22 cellular contexts compared by ENCODE assay signal in genomic region chr14:96368534-96368933, GRCh38.
"Had no signal": no experiment of that assay in that cellular context is flagged by ENCODE, and none has a peak within 500 bp of the region (broad histone marks: within the 10 kb centered on the region; RNA-seq: fewer than 3 reads in every experiment).

No MANE protein-coding gene starts in this region.

- H3K9me3 Mint-ChIP-seq: activated CD4-positive, alpha-beta memory T cell treated with anti-CD3 and anti-CD28 coated beads, Interleukin-2, amount 10 ng/mL, durations not matched to agents 7 days and 5 days; activated T-helper 17 cell treated with anti-CD3 and anti-CD28 coated beads, Interleukin-2, amount 50 U/mL, for 72 hours; nephron; stimulated activated naive CD8-positive, alpha-beta T cell treated with anti-CD3 and anti-CD28 coated beads, Interleukin-15, amount 100 ng/mL, for 72 hours had no signal

- H3K27ac ChIP-seq: colonic mucosa, lower lobe of right lung, suprapubic skin, transverse colon had no signal

- H3K36me3 ChIP-seq: colonic mucosa, lower lobe of right lung, suprapubic skin, transverse colon had no signal

- H3K9me3 ChIP-seq: colonic mucosa, lower lobe of right lung, suprapubic skin, transverse colon had no signal

- H3K27ac Mint-ChIP-seq: activated CD4-positive, alpha-beta memory T cell treated with anti-CD3 and anti-CD28 coated beads, Interleukin-2, amount 10 ng/mL, durations not matched to agents 7 days and 5 days; activated CD8-positive, alpha-beta memory T cell treated with anti-CD3 and anti-CD28 coated beads, Interleukin-2, amount 10 ng/mL, durations not matched to agents 7 days and 5 days; activated T-helper 17 cell treated with anti-CD3 and anti-CD28 coated beads, Interleukin-2, amount 50 U/mL, for 72 hours; brain; nephron; T-helper 1 cell treated with Interleukin-12 subunit alpha and Interleukin-12 subunit beta and Interleukin-4 antibody, amounts not matched to agents 30 μg/mL and 1 μg/mL, for 36 hours had no signal

- H3K4me3 Mint-ChIP-seq: activated CD4-positive, alpha-beta memory T cell treated with anti-CD3 and anti-CD28 coated beads, Interleukin-2, amount 10 ng/mL, durations not matched to agents 7 days and 5 days; activated CD8-positive, alpha-beta memory T cell treated with anti-CD3 and anti-CD28 coated beads, Interleukin-2, amount 10 ng/mL, durations not matched to agents 7 days and 5 days; activated T-helper 17 cell treated with anti-CD3 and anti-CD28 coated beads, Interleukin-2, amount 50 U/mL, for 72 hours; nephron; stimulated activated naive CD8-positive, alpha-beta T cell treated with anti-CD3 and anti-CD28 coated beads, Interleukin-15, amount 100 ng/mL, for 72 hours; T-helper 1 cell treated with Interleukin-12 subunit alpha and Interleukin-12 subunit beta and Interleukin-4 antibody, amounts not matched to agents 30 μg/mL and 1 μg/mL, for 36 hours had no signal

- H3K4me1 ChIP-seq: colonic mucosa had no signal

- H3K4me3 ChIP-seq: colonic mucosa, lower lobe of right lung, suprapubic skin, transverse colon had no signal

- ATAC-seq: activated CD8-positive, alpha-beta memory T cell treated with anti-CD3 and anti-CD28 coated beads, Interleukin-2, amount 10 ng/mL, durations not matched to agents 7 days and 5 days; activated T-helper 17 cell treated with anti-CD3 and anti-CD28 coated beads, Interleukin-2, amount 50 U/mL, for 72 hours; lower lobe of right lung; stimulated activated naive CD8-positive, alpha-beta T cell treated with anti-CD3 and anti-CD28 coated beads, Interleukin-15, amount 100 ng/mL, for 72 hours had no signal

- H3K27me3 Mint-ChIP-seq: activated CD4-positive, alpha-beta memory T cell treated with anti-CD3 and anti-CD28 coated beads, Interleukin-2, amount 10 ng/mL, durations not matched to agents 7 days and 5 days; activated CD8-positive, alpha-beta memory T cell treated with anti-CD3 and anti-CD28 coated beads, Interleukin-2, amount 10 ng/mL, durations not matched to agents 7 days and 5 days; activated T-helper 17 cell treated with anti-CD3 and anti-CD28 coated beads, Interleukin-2, amount 50 U/mL, for 72 hours; stimulated activated naive CD8-positive, alpha-beta T cell treated with anti-CD3 and anti-CD28 coated beads, Interleukin-15, amount 100 ng/mL, for 72 hours had no signal

- H3K27me3 ChIP-seq: colonic mucosa, suprapubic skin, transverse colon had no signal

- DNase-seq: activated CD4-positive, alpha-beta memory T cell treated with anti-CD3 and anti-CD28 coated beads, Interleukin-2, amount 10 ng/mL, durations not matched to agents 7 days and 5 days; activated CD4-positive, alpha-beta T cell treated with anti-CD3 and anti-CD28 coated beads for 48 hours; activated CD4-positive, CD25-positive, alpha-beta regulatory T cell; activated CD8-positive, alpha-beta memory T cell treated with anti-CD3 and anti-CD28 coated beads, Interleukin-2, amount 10 ng/mL, durations not matched to agents 7 days and 5 days; activated naive CD4-positive, alpha-beta T cell; anterior cingulate cortex; caudate nucleus; colonic mucosa; foreskin melanocyte; glutamatergic neuron; hippocampal formation; lower lobe of right lung; occipital lobe; posterior cingulate gyrus; stimulated activated CD8-positive, alpha-beta memory T cell treated with anti-CD3 and anti-CD28 coated beads, Interleukin-4, amount 100 ng/mL, for 48 hours; stimulated activated naive CD8-positive, alpha-beta T cell treated with anti-CD3 and anti-CD28 coated beads, Interleukin-15, amount 100 ng/mL, for 72 hours; transverse colon had no signal
